ENCODE assay signal across 9 cellular contexts in genomic region chr15:78638658-78639314, GRCh38. TPM values are rescaled to one million over a fixed set of nuclear protein-coding genes. Genes with fewer than 3 reads are reported as not detected.
A peak's percentile ranks its signal among the peaks of the same experiment; 100 is the strongest.
DNase-seq lines count a peak whose midpoint lies in the region; ATAC-seq, FAIRE-seq and TF ChIP-seq lines count a peak whose summit lies in the region.
"Had no signal": no experiment of that assay in that cellular context is flagged by ENCODE, and none has a peak within 500 bp of the region (broad histone marks: within the 10 kb centered on the region; RNA-seq: fewer than 3 reads in every experiment).

No MANE protein-coding gene starts in this region.

- CTCF ChIA-PET in PC-3 (lab: Charles Lee): interaction anchor here (0.6 kb wide), 1 partner anchor 933 kb away, joined by 3 read pairs; no protein-coding TSS in a partner anchor

- DNase-seq in D721Med (ENCODE audit: insufficient read length, low spot score) (peak; percentile 78), HT1080 (ENCODE audit: low read depth) (peak; percentile 45), PC-3 (peak; percentile 74), iPS DF 4.7 (ENCODE audit: extremely low read depth, low spot score) (peak; percentile 56), amniotic stem cell (lab: John Stamatoyannopoulos, UW) (no peak), GOT3 (lab: John Stamatoyannopoulos, UW) (no peak)
- DNase-seq in activated naive CD4-positive, alpha-beta T cell treated with anti-CD3 and anti-CD28 coated beads, Interleukin-2, amount 50 U/mL, for 72 hours (ENCODE audit: low spot score in 2 of 2): peak in 1 of 2 donors; percentile 69
- peak; percentile 26 to 44 for DNase-seq in stimulated activated CD4-positive, alpha-beta T cell treated with anti-CD3 and anti-CD28 coated beads, Interleukin-15, amount 100 ng/mL, for 48 hours (ENCODE audit: low read depth in 2 of 2)

- no peaks in the 10 kb centered on the region for H3K36me3 ChIP-seq in PC-3 (ENCODE audit: low read depth, low read length)

- H3K27me3 ChIP-seq in PC-3 (ENCODE audit: low read length): no peaks in the 10 kb centered on the region

- no peak overlapping the region for H3K4me2 ChIP-seq in PC-3 (ENCODE audit: low read length)

- no peak overlapping the region for H3K27ac ChIP-seq in PC-3 (ENCODE audit: low read length)

- H3K9me2 ChIP-seq in PC-3 (replicated peaks; ENCODE audit: low read length): no peaks in the 10 kb centered on the region

- H3F3A ChIP-seq in PC-3 (ENCODE audit: low read length, unreplicated experiment): no peaks in the 10 kb centered on the region

- no peak for FAIRE-seq in D721Med (lab: Jason Lieb, UNC)

- no peaks in the 10 kb centered on the region for H3K4me1 ChIP-seq in PC-3 (ENCODE audit: insufficient read depth, low read length)

- no TSS peak for BruUV-seq in PC-3 (replicated peaks; lab: Mats Ljungman, UMichigan)

- POLR2A ChIA-PET in PC-3 (lab: Charles Lee; ENCODE audit: unreplicated experiment): no interaction called here

- no peak overlapping the region for H3K4me3 ChIP-seq in PC-3 (ENCODE audit: low read length)

- H2AFZ ChIP-seq in PC-3 (ENCODE audit: low read length): no peak overlapping the region

- H3K9me3 ChIP-seq in PC-3 (ENCODE audit: low read length): no peaks in the 10 kb centered on the region

- H3K9ac ChIP-seq in PC-3 (ENCODE audit: low read length): no peak overlapping the region

- no peaks in the 10 kb centered on the region for H3K36me3 Mint-ChIP-seq in activated naive CD4-positive, alpha-beta T cell treated with anti-CD3 and anti-CD28 coated beads, Interleukin-2, amount 50 U/mL, for 72 hours

- no peak overlapping the region for H3K27ac Mint-ChIP-seq in activated naive CD4-positive, alpha-beta T cell treated with anti-CD3 and anti-CD28 coated beads, Interleukin-2, amount 50 U/mL, for 72 hours

- intact Hi-C loops in PC-3 (cut with micrococcal nuclease): no loop called here

- H4K20me1 ChIP-seq in PC-3 (ENCODE audit: low read length): no peaks in the 10 kb centered on the region

- H3K9me3 Mint-ChIP-seq in activated naive CD4-positive, alpha-beta T cell treated with anti-CD3 and anti-CD28 coated beads, Interleukin-2, amount 50 U/mL, for 72 hours: no peaks in the 10 kb centered on the region

- peak; percentile 75 for ATAC-seq in PC-3
- peak; percentile 62 to 78 for ATAC-seq in activated naive CD4-positive, alpha-beta T cell treated with anti-CD3 and anti-CD28 coated beads, Interleukin-2, amount 50 U/mL, for 72 hours

- no peaks in the 10 kb centered on the region for H3K79me2 ChIP-seq in PC-3 (ENCODE audit: low read length)

- TF ChIP-seq CTCF in D721Med (IDR thresholded peaks at IDR 0.05; ENCODE audit: insufficient read depth, missing control alignments) (peak; percentile 78), PC-3 (conservative IDR thresholded peaks at IDR 0.05; ENCODE audit: low read depth, low read length) (peak; percentile 81)

RNA-seq across cellular contexts. Expression of gene CHRNB4, which starts 2.2 kb away (rescaled TPM):
- not detected in 2 replicates for total RNA-seq in HT1080 (2014; rRNA removed; shearing (Covaris generic))
- 0.29 TPM in 1 of 2 replicates, not detected in the other for polyA plus RNA-seq in HT1080 (2015; cell fraction: cytosol; rRNA removed)
- 0.05 TPM in 1 of 2 replicates, not detected in the other for polyA plus RNA-seq in HT1080 (2015; cell fraction: nucleus; rRNA removed)
- total RNA-seq in PC-3 (2014; rRNA removed): not detected in 2 replicates
- not detected for total RNA-seq in activated naive CD4-positive, alpha-beta T cell treated with anti-CD3 and anti-CD28 coated beads, Interleukin-2, amount 50 U/mL, for 72 hours
- total RNA-seq: T-helper 1 cell treated with Interleukin-12 subunit alpha and Interleukin-12 subunit beta and Interleukin-4 antibody, amounts not matched to agents 30 ng/mL and 1 ng/mL, for 36 hours had no signal

RNA-seq across cellular contexts. Expression of gene CHRNA3, which starts 18.0 kb away (rescaled TPM):
- total RNA-seq in HT1080 (2014; rRNA removed; shearing (Covaris generic)): not detected in 2 replicates
- 0.14 and 0.69 TPM in 2 replicates for polyA plus RNA-seq in HT1080 (2015; cell fraction: cytosol; rRNA removed)
- polyA plus RNA-seq in HT1080 (2015; cell fraction: nucleus; rRNA removed): not detected in 2 replicates
- total RNA-seq in PC-3 (2014; rRNA removed): not detected in 2 replicates
- not detected for total RNA-seq in activated naive CD4-positive, alpha-beta T cell treated with anti-CD3 and anti-CD28 coated beads, Interleukin-2, amount 50 U/mL, for 72 hours
- total RNA-seq: T-helper 1 cell treated with Interleukin-12 subunit alpha and Interleukin-12 subunit beta and Interleukin-4 antibody, amounts not matched to agents 30 ng/mL and 1 ng/mL, for 36 hours had no signal

Comparison
In these comparisons a context has a peak if more than half of its experiments do, and no peak if none do; other contexts are left out.
1. DNase-seq: peak in D721Med (single experiment), HT1080 (single experiment), PC-3 (single experiment), iPS DF 4.7 (single experiment) and stimulated activated CD4-positive, alpha-beta T cell treated with anti-CD3 and anti-CD28 coated beads, Interleukin-15, amount 100 ng/mL, for 48 hours (2 of 2); none in amniotic stem cell (single experiment) and GOT3 (single experiment).